8 cellular contexts compared by ENCODE assay signal in genomic region chr1:88608139-88608943, GRCh38.
DNase-seq lines count a peak whose midpoint lies in the region; ATAC-seq and TF ChIP-seq lines count a peak whose summit lies in the region.

No MANE protein-coding gene starts in this region.

- H3K27ac Mint-ChIP-seq in type B pancreatic cell: no peak overlapping the region
- no peak overlapping the region for H3K27ac Mint-ChIP-seq in activated T-helper 1 cell treated with anti-CD3 and anti-CD28 coated beads, Interleukin-12 subunit alpha, Interleukin-12 subunit beta, Interleukin-2, Interleukin-4 antibody, amounts not matched to agents 30 ng/mL and 10 ng/mL and 1 ng/mL, durations not matched to agents 14 hours and 24 hours and 36 hours

- H3K27me3 Mint-ChIP-seq in type B pancreatic cell: no peaks in the 10 kb centered on the region
- peaks cover 11% of the 10 kb centered on the region for H3K27me3 Mint-ChIP-seq in activated T-helper 1 cell treated with anti-CD3 and anti-CD28 coated beads, Interleukin-12 subunit alpha, Interleukin-12 subunit beta, Interleukin-2, Interleukin-4 antibody, amounts not matched to agents 30 ng/mL and 10 ng/mL and 1 ng/mL, durations not matched to agents 14 hours and 24 hours and 36 hours (ENCODE audit: insufficient read depth)

- intact Hi-C loops in activated T-helper 1 cell treated with anti-CD3 and anti-CD28 coated beads, Interleukin-12 subunit alpha, Interleukin-12 subunit beta, Interleukin-2, Interleukin-4 antibody, amounts not matched to agents 30 ng/mL and 10 ng/mL and 1 ng/mL, durations not matched to agents 14 hours and 24 hours and 36 hours (cut with micrococcal nuclease): loop anchor here (2.0 kb wide), 1 partner anchor 268 kb away; no protein-coding TSS in a partner anchor

- DNase-seq in RKO (ENCODE audit: low spot score) (peak; percentile 67), fibroblast of peridontal ligament (ENCODE audit: extremely low read depth) (peak; percentile 52), type B pancreatic cell (ENCODE audit: extremely low spot score, unreplicated experiment) (no peak)
- no peak for DNase-seq in activated T-helper 1 cell treated with anti-CD3 and anti-CD28 coated beads, Interleukin-12 subunit alpha, Interleukin-12 subunit beta, Interleukin-2, Interleukin-4 antibody, amounts not matched to agents 30 ng/mL and 10 ng/mL and 1 ng/mL, durations not matched to agents 14 hours and 24 hours and 36 hours (ENCODE audit: low spot score)
- no peak for DNase-seq in activated CD4-positive, alpha-beta T cell treated with anti-CD3 and anti-CD28 coated beads, Interleukin-2, amount 50 U/mL, for 1 hour

- H3K27ac ChIP-seq in C4-2B: no peak overlapping the region

- H3K9me3 Mint-ChIP-seq in type B pancreatic cell: no peaks in the 10 kb centered on the region
- H3K9me3 Mint-ChIP-seq in activated T-helper 1 cell treated with anti-CD3 and anti-CD28 coated beads, Interleukin-12 subunit alpha, Interleukin-12 subunit beta, Interleukin-2, Interleukin-4 antibody, amounts not matched to agents 30 ng/mL and 10 ng/mL and 1 ng/mL, durations not matched to agents 14 hours and 24 hours and 36 hours: no peaks in the 10 kb centered on the region

- H3K4me1 Mint-ChIP-seq in type B pancreatic cell (ENCODE audit: unreplicated experiment): no peaks in the 10 kb centered on the region
- H3K4me1 Mint-ChIP-seq in activated T-helper 1 cell treated with anti-CD3 and anti-CD28 coated beads, Interleukin-12 subunit alpha, Interleukin-12 subunit beta, Interleukin-2, Interleukin-4 antibody, amounts not matched to agents 30 ng/mL and 10 ng/mL and 1 ng/mL, durations not matched to agents 14 hours and 24 hours and 36 hours (ENCODE audit: low read depth): no peaks in the 10 kb centered on the region

- no peaks in the 10 kb centered on the region for H3K36me3 Mint-ChIP-seq in type B pancreatic cell
- no peaks in the 10 kb centered on the region for H3K36me3 Mint-ChIP-seq in activated T-helper 1 cell treated with anti-CD3 and anti-CD28 coated beads, Interleukin-12 subunit alpha, Interleukin-12 subunit beta, Interleukin-2, Interleukin-4 antibody, amounts not matched to agents 30 ng/mL and 10 ng/mL and 1 ng/mL, durations not matched to agents 14 hours and 24 hours and 36 hours (ENCODE audit: low read depth)

- ATAC-seq in GM18861 (IDR thresholded peaks at IDR 0.05; ENCODE audit: unreplicated experiment): peak; percentile 86
- ATAC-seq in HG03442 (IDR thresholded peaks at IDR 0.05; ENCODE audit: unreplicated experiment): peak; percentile 79

- no peak overlapping the region for H3K4me3 Mint-ChIP-seq in type B pancreatic cell
- no peak overlapping the region for H3K4me3 Mint-ChIP-seq in activated T-helper 1 cell treated with anti-CD3 and anti-CD28 coated beads, Interleukin-12 subunit alpha, Interleukin-12 subunit beta, Interleukin-2, Interleukin-4 antibody, amounts not matched to agents 30 ng/mL and 10 ng/mL and 1 ng/mL, durations not matched to agents 14 hours and 24 hours and 36 hours

- TF ChIP-seq CTCF in C4-2B (conservative IDR thresholded peaks at IDR 0.05) (peak; percentile 85), type B pancreatic cell (conservative IDR thresholded peaks at IDR 0.05) (peak; percentile 79)

Comparison
In these comparisons a context has a peak if more than half of its experiments do, and no peak if none do; other contexts are left out.
1. DNase-seq: peak in RKO (single experiment) and fibroblast of peridontal ligament (single experiment); none in type B pancreatic cell (single experiment), activated T-helper 1 cell treated with anti-CD3 and anti-CD28 coated beads, Interleukin-12 subunit alpha, Interleukin-12 subunit beta, Interleukin-2, Interleukin-4 antibody, amounts not matched to agents 30 ng/mL and 10 ng/mL and 1 ng/mL, durations not matched to agents 14 hours and 24 hours and 36 hours (single experiment) and activated CD4-positive, alpha-beta T cell treated with anti-CD3 and anti-CD28 coated beads, Interleukin-2, amount 50 U/mL, for 1 hour (single experiment).